In genomic region chr2:28173377-28173776, GRCh38 we compare ENCODE assay signal across 1 cellular context.
TF ChIP-seq lines count a peak whose summit lies in the region.

No MANE protein-coding gene starts in this region.

TF ChIP-seq in WTC11, 78 proteins besides CTCF, POLR2A, EP300 and RAD21 (continued from another document):
- no peak for TF ChIP-seq PRDM15 (CRISPR knock-in tag; IDR thresholded peaks at IDR 0.05)
- no peak for TF ChIP-seq CREB1 (CRISPR knock-in tag; IDR thresholded peaks at IDR 0.05)
TF ChIP-seq in WTC11: peak in this region for 0.
